Comparison of ENCODE assay signal across 20 cellular contexts in the genomic region with DNA sequence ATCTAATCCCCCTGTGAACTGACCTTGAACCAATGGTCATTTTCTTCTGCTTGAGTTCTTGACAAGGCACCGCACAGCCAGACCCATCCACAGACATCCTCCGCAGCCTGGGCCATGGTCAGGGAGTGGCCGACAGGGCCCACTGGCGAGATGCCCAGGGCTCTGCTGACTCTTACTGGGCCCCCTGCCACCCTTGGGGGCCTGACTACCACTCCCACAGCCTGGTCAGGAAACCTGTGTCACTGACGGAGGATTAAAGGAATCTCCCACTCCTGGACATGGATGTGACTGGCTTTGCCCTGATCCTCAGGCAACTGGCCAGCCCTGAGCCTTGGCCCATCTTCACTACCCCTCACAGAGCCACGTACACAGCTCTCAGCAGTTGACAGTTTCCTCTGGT. TPM values are rescaled to one million over a fixed set of nuclear protein-coding genes. Genes with fewer than 3 reads are reported as not detected.
DNase-seq lines count a peak whose midpoint lies in the region; ATAC-seq and TF ChIP-seq lines count a peak whose summit lies in the region.
"Had no signal": no experiment of that assay in that cellular context is flagged by ENCODE, and none has a peak within 500 bp of the region (broad histone marks: within the 10 kb centered on the region; RNA-seq: fewer than 3 reads in every experiment).

No MANE protein-coding gene starts in this region.

- no peaks in the 10 kb centered on the region for H3K9me3 ChIP-seq in endodermal cell (ENCODE audit: control insufficient read depth, low read length)
- H3K9me3 ChIP-seq: A549 had no signal

- WGBS in endodermal cell (ENCODE audit: insufficient coverage in 1 of 2, insufficient read length in 1 of 2), 2 experiments = 97 to 100% methylated on average over 3 to 6 of the region's 6 CpGs

- peaks cover 14% of the 10 kb centered on the region for H3K4me1 Mint-ChIP-seq in endodermal cell
- H3K4me1 Mint-ChIP-seq: IgD-negative memory B cell had no signal

- ATAC-seq in Right ventricle myocardium inferior = no peak
- no peak for ATAC-seq in HG02610 (IDR thresholded peaks at IDR 0.05; ENCODE audit: unreplicated experiment)
- ATAC-seq: A549, GM23338, HepG2 had no signal

- intact Hi-C loops in cardiac septum (cut with DNase I) (no loop called here), Right ventricle myocardium inferior (cut with DNase I) (no loop called here), posterior vena cava (cut with DNase I) (loop anchor here in 1 of 2 donors (5.0 kb wide), 1 partner anchor 368 kb away; no protein-coding TSS in a partner anchor)

- H3K9me3 Mint-ChIP-seq in endodermal cell = no peaks in the 10 kb centered on the region
- H3K9me3 Mint-ChIP-seq: CD4-positive, alpha-beta T cell; GM23338 had no signal

- H3K27ac Mint-ChIP-seq in endodermal cell = no peak overlapping the region
- H3K27ac Mint-ChIP-seq: CD4-positive, alpha-beta T cell; GM23338 had no signal

- H3K4me1 ChIP-seq in endodermal cell (ENCODE audit: control insufficient read depth, insufficient read depth, low read length) = no peaks in the 10 kb centered on the region
- H3K4me1 ChIP-seq: A549 had no signal

- H3K4me3 Mint-ChIP-seq in endodermal cell = no peak overlapping the region
- H3K4me3 Mint-ChIP-seq: CD4-positive, alpha-beta T cell; GM23338; IgD-negative memory B cell had no signal

- no peak overlapping the region for H3K27ac ChIP-seq in endodermal cell (ENCODE audit: low read depth, low read length)
- H3K27ac ChIP-seq in RWPE1 = no peak overlapping the region
- H3K27ac ChIP-seq: 22Rv1, A549, C4-2B had no signal

- CTCF ChIA-PET in RWPE1 (lab: Yijun Ruan, JAX) = interaction anchor here (0.6 to 2.0 kb wide), 3 partner anchors 11 to 376 kb away, joined by 3 to 9 read pairs (median 7); no protein-coding TSS in a partner anchor

- H3K27me3 Mint-ChIP-seq in endodermal cell (ENCODE audit: insufficient read depth) = peaks cover 9% of the 10 kb centered on the region

- POLR2A ChIA-PET in RWPE1 (lab: Yijun Ruan, JAX; ENCODE audit: low non-redundant PET) = no interaction called here

- DNase-seq in cardiac septum (ENCODE audit: low spot score) = peak; percentile 39
- DNase-seq in Right ventricle myocardium inferior (ENCODE audit: missing footprints) = no peak
- peak; percentile 40 for DNase-seq in endodermal cell
- peak; percentile 65 for DNase-seq in posterior vena cava (ENCODE audit: low spot score)
- no peak for DNase-seq in COLO668 (lab: John Stamatoyannopoulos, UW; ENCODE audit: unreplicated experiment)
- no peak for DNase-seq in RWPE1 (ENCODE audit: low spot score)
- DNase-seq: AML-193; CD4-positive, alpha-beta T cell; DMS153; DMS79; GF-D8; H7; KBM-7 had no signal

- TF ChIP-seq CTCF in endodermal cell (conservative IDR thresholded peaks at IDR 0.05) = no peak
- no peak for TF ChIP-seq CTCF in RWPE1 (conservative IDR thresholded peaks at IDR 0.05; ENCODE audit: low read depth)

- peaks cover 5% of the 10 kb centered on the region for H3K27me3 ChIP-seq in endodermal cell (ENCODE audit: control insufficient read depth, insufficient read depth, low read length, poor library complexity, severe bottlenecking)

- no peaks in the 10 kb centered on the region for H3K36me3 ChIP-seq in endodermal cell (ENCODE audit: control insufficient read depth, insufficient read depth, low read length)

- H3K36me3 Mint-ChIP-seq in endodermal cell (ENCODE audit: low read depth) = no peaks in the 10 kb centered on the region
- H3K36me3 Mint-ChIP-seq: IgD-negative memory B cell had no signal

- H3K9ac ChIP-seq in endodermal cell (ENCODE audit: extremely low read depth, low read length, poor library complexity, severe bottlenecking) = no peak overlapping the region

- no peak overlapping the region for H3K4me3 ChIP-seq in endodermal cell (ENCODE audit: low read length)
- H3K4me3 ChIP-seq: A549, GM23338 had no signal

RNA-seq across cellular contexts. Expression of a gene that starts 50.4 kb away (rescaled TPM):
- not detected for total RNA-seq in cardiac septum
- total RNA-seq in Right ventricle myocardium inferior = not detected
- total RNA-seq in endodermal cell = 1 to 10 TPM; 1.1 to 2.2 TPM
- polyA plus RNA-seq in endodermal cell (2013, experiment 1 of 2) = 0.53 TPM
- polyA plus RNA-seq in endodermal cell (2013, experiment 2 of 2) = 1.7 TPM
- total RNA-seq in posterior vena cava = under 1 TPM in 1 of 2 donors, not detected in 1; 0.32 TPM
- total RNA-seq: CD4-positive, alpha-beta T cell; HepG2 had no signal
- polyA plus RNA-seq: HepG2 had no signal

RNA-seq across cellular contexts. Expression of a gene that starts 56.5 kb away (rescaled TPM):
- total RNA-seq in cardiac septum = 8.1 TPM
- total RNA-seq in Right ventricle myocardium inferior = 20.8 TPM
- 10 to 100 TPM; 13.9 to 15.4 TPM for total RNA-seq in endodermal cell
- polyA plus RNA-seq in endodermal cell (2013, experiment 1 of 2) = 5.3 TPM
- polyA plus RNA-seq in endodermal cell (2013, experiment 2 of 2) = 4.5 TPM
- 10 to 100 TPM; 20.5 to 20.8 TPM for total RNA-seq in posterior vena cava

Comparison
In these comparisons a context has a peak if more than half of its experiments do, and no peak if none do; other contexts are left out.
1. DNase-seq: peak in cardiac septum (single experiment), endodermal cell (single experiment) and posterior vena cava (single experiment); none in Right ventricle myocardium inferior (single experiment), COLO668 (single experiment) and RWPE1 (single experiment).